Comparison of ENCODE assay signal across 10 cellular contexts in the genomic region with DNA sequence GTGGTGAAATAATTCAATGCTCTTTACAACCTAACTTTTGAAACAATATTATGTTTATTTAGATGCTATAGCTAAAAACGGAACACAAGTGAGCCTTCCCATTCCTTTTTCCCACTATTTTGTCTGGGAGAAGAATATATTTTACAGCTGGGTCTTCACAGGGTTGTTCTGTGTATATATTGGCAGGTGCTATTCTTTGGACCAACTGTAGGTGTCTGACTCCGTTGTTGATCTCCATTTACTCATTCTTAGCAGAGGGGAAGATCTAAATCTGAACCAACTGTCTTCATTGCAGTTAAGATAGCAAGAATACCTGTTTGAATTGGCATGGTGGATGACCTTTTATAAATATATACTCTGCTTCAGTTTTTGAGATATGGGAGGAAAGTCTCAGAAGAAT.
DNase-seq lines count a peak whose midpoint lies in the region; ATAC-seq and TF ChIP-seq lines count a peak whose summit lies in the region.
"Had no signal": no experiment of that assay in that cellular context is flagged by ENCODE, and none has a peak within 500 bp of the region (broad histone marks: within the 10 kb centered on the region; RNA-seq: fewer than 3 reads in every experiment).

No MANE protein-coding gene starts in this region.

- no peak overlapping the region for H3K4me3 Mint-ChIP-seq in endothelial cell (ENCODE audit: unreplicated experiment)

- H3K36me3 Mint-ChIP-seq in endothelial cell (ENCODE audit: low read depth, unreplicated experiment) = no peaks in the 10 kb centered on the region

- H3K27me3 Mint-ChIP-seq in endothelial cell (ENCODE audit: unreplicated experiment) = no peaks in the 10 kb centered on the region

- no peak overlapping the region for H3K4me3 ChIP-seq in GM12864 (ENCODE audit: low read depth, low read length)

- DNase-seq in GM12864 (ENCODE audit: low read depth) = no peak
- no peak for DNase-seq in endothelial cell (ENCODE audit: low spot score)
- no peak for DNase-seq in stimulated activated CD4-positive, alpha-beta T cell treated with anti-CD3 and anti-CD28 coated beads, Interleukin-4, amount 100 ng/mL, for 4 hours
- no peak for DNase-seq in NCI-H446 treated with DMSO at 0.1 percent for 48 hours (lab: John Stamatoyannopoulos, UW)
- no peak for DNase-seq in DMS153 (lab: John Stamatoyannopoulos, UW)
- DNase-seq: activated CD8-positive, alpha-beta memory T cell treated with anti-CD3 and anti-CD28 coated beads for 24 hours; cerebellar nuclear complex had no signal

- H3K4me1 Mint-ChIP-seq in endothelial cell (ENCODE audit: unreplicated experiment) = no peaks in the 10 kb centered on the region

- no peaks in the 10 kb centered on the region for H3K9me3 Mint-ChIP-seq in endothelial cell (ENCODE audit: unreplicated experiment)

- no peak overlapping the region for H3K27ac Mint-ChIP-seq in endothelial cell (ENCODE audit: unreplicated experiment)

- ATAC-seq in GM21390 (IDR thresholded peaks at IDR 0.05; ENCODE audit: unreplicated experiment) (peak; percentile 74), HG03520 (IDR thresholded peaks at IDR 0.05; ENCODE audit: unreplicated experiment) (peak; percentile 64), GM19452 (IDR thresholded peaks at IDR 0.05; ENCODE audit: unreplicated experiment) (no peak)

- TF ChIP-seq CTCF in GM12864 (IDR thresholded peaks at IDR 0.05; ENCODE audit: low read depth, low read length, missing control alignments) (peak; percentile 35), endothelial cell (IDR thresholded peaks at IDR 0.05; ENCODE audit: unreplicated experiment) (peak; percentile 28)
